ENCODE assay signal across 8 cellular contexts in genomic region chr13:113209880-113210421, GRCh38. TPM values are rescaled to one million over a fixed set of nuclear protein-coding genes. Genes with fewer than 3 reads are reported as not detected.
DNase-seq lines count a peak whose midpoint lies in the region; ATAC-seq, FAIRE-seq and TF ChIP-seq lines count a peak whose summit lies in the region.

No MANE protein-coding gene starts in this region.

- H3K36me3 Mint-ChIP-seq in activated T-helper 17 cell treated with anti-CD3 and anti-CD28 coated beads, Interleukin-2, amount 50 U/mL, for 72 hours (ENCODE audit: low read depth), result peaks cover 68% of the 10 kb centered on the region

- DNase-seq in CD1c-positive myeloid dendritic cell (ENCODE audit: extremely low spot score) (peak; percentile 60), RCC 7860 (ENCODE audit: low spot score) (peak; percentile 5), foreskin fibroblast (peak in 1 of 2 donors; percentile 59)

- peak overlapping the region; percentile 65 for H3K27ac Mint-ChIP-seq in activated T-helper 17 cell treated with anti-CD3 and anti-CD28 coated beads, Interleukin-2, amount 50 U/mL, for 72 hours

- H3K4me1 Mint-ChIP-seq in activated T-helper 17 cell treated with anti-CD3 and anti-CD28 coated beads, Interleukin-2, amount 50 U/mL, for 72 hours, result peaks cover 34% of the 10 kb centered on the region

- H3K27me3 ChIP-seq in neutrophil, result no peaks in the 10 kb centered on the region
- H3K27me3 ChIP-seq in thymus (ENCODE audit: control insufficient read depth, insufficient read depth), result no peaks in the 10 kb centered on the region

- peak overlapping the region; percentile 62 to 73 for H3K4me3 ChIP-seq in foreskin fibroblast (ENCODE audit: low read depth in 1 of 2, low read length in 2 of 2)
- peak overlapping the region; percentile 79 to 87 for H3K4me3 ChIP-seq in neutrophil (ENCODE audit: low read depth in 1 of 2, low read length in 1 of 2)
- peak overlapping the region; percentile 95 for H3K4me3 ChIP-seq in thymus (ENCODE audit: low read length)

- H3K27ac ChIP-seq in neutrophil (peak overlapping the region; percentile 91), thymus (ENCODE audit: low read depth) (peak overlapping the region; percentile 99)

- no peak for FAIRE-seq in RCC 7860 (lab: Jason Lieb, UNC)

- no peaks in the 10 kb centered on the region for H3K9me3 ChIP-seq in neutrophil
- no peaks in the 10 kb centered on the region for H3K9me3 ChIP-seq in thymus (ENCODE audit: control insufficient read depth)

- peak overlapping the region; percentile 75 for H3K4me3 Mint-ChIP-seq in activated T-helper 17 cell treated with anti-CD3 and anti-CD28 coated beads, Interleukin-2, amount 50 U/mL, for 72 hours

- H3K4me1 ChIP-seq in neutrophil (ENCODE audit: control insufficient read depth in 1 of 2, insufficient read depth in 1 of 2, low read depth in 1 of 2, low read length in 1 of 2), result peaks cover 16 to 21% of the 10 kb centered on the region in 2 experiments
- peaks cover 10% of the 10 kb centered on the region for H3K4me1 ChIP-seq in thymus (ENCODE audit: control insufficient read depth, insufficient read depth, low read length)

- H3K36me3 ChIP-seq in neutrophil (no peaks in the 10 kb centered on the region), thymus (ENCODE audit: control insufficient read depth, insufficient read depth) (peaks cover 9% of the 10 kb centered on the region)

- WGBS in thymus, result under 1% methylated on average over 52 of the region's 52 CpGs

- H3K9me3 Mint-ChIP-seq in activated T-helper 17 cell treated with anti-CD3 and anti-CD28 coated beads, Interleukin-2, amount 50 U/mL, for 72 hours, result no peaks in the 10 kb centered on the region

- TF ChIP-seq CTCF in foreskin fibroblast (IDR thresholded peaks at IDR 0.05; ENCODE audit: low read depth, low read length) (no peak), neutrophil (IDR thresholded peaks at IDR 0.05) (no peak)

- ATAC-seq in GM19351 (IDR thresholded peaks at IDR 0.05; ENCODE audit: unreplicated experiment) (peak; percentile 42), HG03460 (IDR thresholded peaks at IDR 0.05; ENCODE audit: unreplicated experiment) (peak; percentile 36)
- ATAC-seq in activated T-helper 17 cell treated with anti-CD3 and anti-CD28 coated beads, Interleukin-2, amount 50 U/mL, for 72 hours (replicated peaks), result peak; percentile 48

- no peaks in the 10 kb centered on the region for H3K27me3 Mint-ChIP-seq in activated T-helper 17 cell treated with anti-CD3 and anti-CD28 coated beads, Interleukin-2, amount 50 U/mL, for 72 hours

RNA-seq across cellular contexts. Expression of gene CUL4A, which starts 0.5 kb away (rescaled TPM):
- total RNA-seq in activated T-helper 17 cell treated with anti-CD3 and anti-CD28 coated beads, Interleukin-2, amount 50 U/mL, for 72 hours, result 100 to 1,000 TPM in 1 of 2 donors, 10 to 100 TPM in 1; 98.9 to 100 TPM
- polyA plus RNA-seq in thymus, result 57.3 TPM

RNA-seq across cellular contexts. Expression of gene PCID2, which starts 1.5 kb away (rescaled TPM):
- total RNA-seq in activated T-helper 17 cell treated with anti-CD3 and anti-CD28 coated beads, Interleukin-2, amount 50 U/mL, for 72 hours, result 100 to 1,000 TPM in 1 of 2 donors, 10 to 100 TPM in 1; 56.5 to 135 TPM
- polyA plus RNA-seq in thymus, result 63.3 TPM

RNA-seq across cellular contexts. Expression of gene PROZ, which starts 51.5 kb away (rescaled TPM):
- 1 to 10 TPM in 1 of 2 donors, under 1 TPM in 1; 0.39 to 4.3 TPM for total RNA-seq in activated T-helper 17 cell treated with anti-CD3 and anti-CD28 coated beads, Interleukin-2, amount 50 U/mL, for 72 hours
- 0.07 TPM for polyA plus RNA-seq in thymus
